23 cellular contexts compared by ENCODE assay signal in the genomic region with DNA sequence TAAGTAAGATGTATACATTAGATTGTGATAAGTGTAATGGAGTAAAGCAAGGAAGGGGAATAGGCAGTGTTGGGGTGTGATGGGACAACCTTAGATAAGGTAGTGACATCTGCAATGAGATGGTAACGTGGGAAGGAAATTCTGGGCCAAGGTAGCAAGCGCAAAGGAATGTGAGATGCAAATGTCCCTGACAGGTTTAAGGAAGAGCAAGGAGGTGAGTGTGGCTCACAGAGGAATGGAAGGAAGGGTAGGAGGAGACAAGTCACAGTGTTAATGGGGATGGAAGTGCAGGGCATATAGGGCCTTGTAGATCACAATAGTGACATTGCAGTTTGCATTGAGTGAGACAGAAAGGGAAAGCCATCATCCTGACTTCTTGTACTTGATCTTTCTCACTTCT.
"Had no signal": no experiment of that assay in that cellular context is flagged by ENCODE, and none has a peak within 500 bp of the region (broad histone marks: within the 10 kb centered on the region; RNA-seq: fewer than 3 reads in every experiment).

No MANE protein-coding gene starts in this region.

- H3K9me3 ChIP-seq: esophagus muscularis mucosa, left lung, lower lobe of right lung had no signal

- H3K4me2 ChIP-seq: hepatocyte had no signal

- H3K9me3 Mint-ChIP-seq: naive thymus-derived CD4-positive, alpha-beta T cell had no signal

- H3K36me3 ChIP-seq: esophagus muscularis mucosa, gastroesophageal sphincter, heart left ventricle, left lung, lower lobe of right lung had no signal

- H3K36me3 Mint-ChIP-seq: naive thymus-derived CD4-positive, alpha-beta T cell had no signal

- H3K4me1 Mint-ChIP-seq: naive thymus-derived CD4-positive, alpha-beta T cell had no signal

- ATAC-seq: foreskin keratinocyte; gastroesophageal sphincter; heart left ventricle; left cardiac atrium; left lung; left ventricle myocardium superior; lower lobe of right lung; naive thymus-derived CD4-positive, alpha-beta T cell had no signal

- DNase-seq: dermis blood vessel endothelial cell; dorsolateral prefrontal cortex; effector CD4-positive, alpha-beta T cell; effector memory CD4-positive, alpha-beta T cell; foreskin keratinocyte; heart left ventricle; hypothalamus; left cardiac atrium; left lung; left ventricle myocardium superior; lower lobe of right lung; mesenchymal stem cell; midbrain; naive thymus-derived CD4-positive, alpha-beta T cell had no signal

- H3K27ac Mint-ChIP-seq: naive thymus-derived CD4-positive, alpha-beta T cell had no signal

- H3K27me3 ChIP-seq: dorsolateral prefrontal cortex, esophagus muscularis mucosa, foreskin keratinocyte, gastroesophageal sphincter, heart left ventricle, hepatocyte, left lung had no signal

- FAIRE-seq: colon, endothelial cell of umbilical vein, frontal cortex, islet of Langerhans, keratinocyte had no signal

- H2AFZ ChIP-seq: hepatocyte had no signal

- H3K4me3 ChIP-seq: coronary artery, dorsolateral prefrontal cortex, esophagus muscularis mucosa, gastroesophageal sphincter, heart left ventricle, hepatocyte, left lung, lower lobe of right lung had no signal

- H3K79me2 ChIP-seq: hepatocyte had no signal

- H3K27ac ChIP-seq: coronary artery, dorsolateral prefrontal cortex, esophagus muscularis mucosa, foreskin keratinocyte, gastroesophageal sphincter, heart left ventricle, hepatocyte, left lung, lower lobe of right lung had no signal

- H3K4me3 Mint-ChIP-seq: naive thymus-derived CD4-positive, alpha-beta T cell had no signal

- H3K4me1 ChIP-seq: esophagus muscularis mucosa, foreskin keratinocyte, gastroesophageal sphincter, heart left ventricle, left lung, lower lobe of right lung had no signal
